In the genomic region with DNA sequence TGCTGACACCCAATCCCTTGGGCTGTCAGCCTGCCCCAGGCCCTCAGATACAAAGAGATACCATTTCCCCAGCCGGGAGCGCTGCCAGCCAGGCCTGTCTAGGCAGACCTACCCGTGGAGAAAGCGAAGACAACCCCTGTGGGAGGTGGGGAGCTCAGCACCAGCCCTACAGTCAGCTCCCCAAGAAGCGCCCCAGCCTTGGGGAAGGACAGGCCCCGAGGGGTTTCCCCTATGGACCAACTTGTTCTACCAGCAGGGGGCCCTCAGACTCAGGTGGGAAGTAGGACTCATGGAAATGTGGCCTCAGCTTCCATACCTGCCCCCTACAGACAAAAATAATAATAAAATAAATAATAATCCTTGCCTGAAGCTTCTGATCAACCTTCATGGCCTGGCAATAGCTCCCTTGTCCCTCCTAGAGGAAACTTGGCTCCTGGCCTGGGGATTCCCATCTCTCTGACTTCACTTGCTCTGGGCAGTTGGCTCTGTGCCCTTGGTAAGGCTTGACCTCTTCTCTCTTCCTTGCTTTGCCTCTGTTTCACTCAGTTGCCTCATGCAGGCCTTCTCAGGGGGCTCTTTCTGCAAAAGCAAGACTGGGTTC, we compare ENCODE assay signal across 8 cellular contexts. TPM values are rescaled to one million over a fixed set of nuclear protein-coding genes. Genes with fewer than 3 reads are reported as not detected.
DNase-seq lines count a peak whose midpoint lies in the region; ATAC-seq, FAIRE-seq and TF ChIP-seq lines count a peak whose summit lies in the region.

No MANE protein-coding gene starts in this region.

- H3K27ac Mint-ChIP-seq in Caco-2 (ENCODE audit: unreplicated experiment) = no peak overlapping the region

- no peaks in the 10 kb centered on the region for H3K27me3 Mint-ChIP-seq in Caco-2 (ENCODE audit: insufficient read depth, unreplicated experiment)

- H3K9me3 ChIP-seq in Caco-2 (no peaks in the 10 kb centered on the region), MM.1S (replicated peaks; ENCODE audit: insufficient read depth, low read length) (no peaks in the 10 kb centered on the region)

- H3K4me2 ChIP-seq in MM.1S (ENCODE audit: low read depth, low read length) = no peak overlapping the region

- H3F3A ChIP-seq in MM.1S (ENCODE audit: insufficient read depth, low read length) = no peaks in the 10 kb centered on the region

- H3K27ac ChIP-seq in MM.1S (ENCODE audit: low read length) (no peak overlapping the region), angular gyrus (ENCODE audit: low read depth, low read length) (peak overlapping the region; percentile 69)

- peaks cover 2% of the 10 kb centered on the region for H3K36me3 ChIP-seq in Caco-2 (ENCODE audit: control insufficient read depth, insufficient read depth, low read length)
- no peaks in the 10 kb centered on the region for H3K36me3 ChIP-seq in MM.1S (replicated peaks; ENCODE audit: insufficient read depth, low read length)

- H3K4me3 ChIP-seq in Caco-2 (ENCODE audit: low read depth, low read length) (no peak overlapping the region), MM.1S (ENCODE audit: low read length) (no peak overlapping the region), skeletal muscle cell (ENCODE audit: low read depth, low read length) (no peak overlapping the region)

- no peak overlapping the region for H2AFZ ChIP-seq in MM.1S (ENCODE audit: low read length)

- no peaks in the 10 kb centered on the region for H3K9me2 ChIP-seq in MM.1S (replicated peaks; ENCODE audit: insufficient read depth, low read length)

- TF ChIP-seq CTCF in Caco-2 (IDR thresholded peaks at IDR 0.05; ENCODE audit: insufficient read depth in 1 of 2, low read depth in 1 of 2, low read length in 1 of 2, severe bottlenecking in 1 of 2, unreplicated experiment in 1 of 2) = peak; percentile 58 to 70
- peak; percentile 33 for TF ChIP-seq CTCF in MM.1S (IDR thresholded peaks at IDR 0.05; ENCODE audit: low read length)

- H3K9me3 Mint-ChIP-seq in Caco-2 (ENCODE audit: unreplicated experiment) = no peaks in the 10 kb centered on the region

- H3K4me3 Mint-ChIP-seq in Caco-2 (ENCODE audit: unreplicated experiment) = no peak overlapping the region

- peaks cover 25% of the 10 kb centered on the region for H3K36me3 Mint-ChIP-seq in Caco-2 (ENCODE audit: insufficient read depth, unreplicated experiment)

- BruUV-seq in Caco-2 (replicated peaks; lab: Mats Ljungman, UMichigan) = no TSS peak

- DNase-seq in Caco-2 (peak; percentile 57 to 60), MM.1S (no peak), left cardiac atrium (peak; percentile 89), skeletal muscle cell (ENCODE audit: low read depth) (peak; percentile 63), urothelium cell line (ENCODE audit: low spot score) (no peak), MV-4-11 (lab: John Stamatoyannopoulos, UW) (no peak), cerebellar nuclear complex (lab: John Stamatoyannopoulos, UW) (no peak)

- no peaks in the 10 kb centered on the region for H3K27me3 ChIP-seq in Caco-2 (replicated peaks; ENCODE audit: control insufficient read depth, insufficient read depth, low read length)
- H3K27me3 ChIP-seq in MM.1S (replicated peaks; ENCODE audit: insufficient read depth, low read length) = no peaks in the 10 kb centered on the region

- no peak overlapping the region for H3K9ac ChIP-seq in MM.1S (ENCODE audit: low read length)

- ATAC-seq in left cardiac atrium = peak; percentile 48 to 50

- no peak for FAIRE-seq in urothelium cell line (lab: Jason Lieb, UNC)

- no peaks in the 10 kb centered on the region for H4K20me1 ChIP-seq in MM.1S (ENCODE audit: insufficient read depth, low read length)

- H3K4me1 ChIP-seq in Caco-2 = peaks cover 6% of the 10 kb centered on the region
- no peaks in the 10 kb centered on the region for H3K4me1 ChIP-seq in MM.1S (ENCODE audit: low read length)

- POLR2A ChIA-PET in Caco-2 (lab: Charles Lee) = no interaction called here

- intact Hi-C loops in Caco-2 (cut with micrococcal nuclease; ENCODE audit: unreplicated experiment) = loop anchor here (1.0 kb wide), 1 partner anchor 14 kb away; no protein-coding TSS in a partner anchor
- intact Hi-C loops in left cardiac atrium (cut with DNase I) = no loop called here

- peaks cover 17% of the 10 kb centered on the region for H3K4me1 Mint-ChIP-seq in Caco-2 (ENCODE audit: low read depth, unreplicated experiment)

- CTCF ChIA-PET in Caco-2 (lab: Charles Lee) = no interaction called here

- peaks cover 31% of the 10 kb centered on the region for H3K79me2 ChIP-seq in MM.1S (ENCODE audit: low read length)

RNA-seq across cellular contexts. Expression of gene SLC35F6, which starts 7.0 kb away (rescaled TPM):
- total RNA-seq in Caco-2 (2022) (44.1 and 45.7 TPM in 2 replicates), left cardiac atrium (10 to 100 TPM; 26.4 to 35.5 TPM)

RNA-seq across cellular contexts. Expression of gene CENPA, which starts 14.8 kb away (rescaled TPM):
- total RNA-seq in Caco-2 (2022) (38.4 and 39.9 TPM in 2 replicates), left cardiac atrium (under 1 TPM in 1 of 2 donors, not detected in 1; 0.38 TPM)

Comparison
In these comparisons a context has a peak if more than half of its experiments do, and no peak if none do; other contexts are left out.
1. DNase-seq: peak in Caco-2 (2 of 2), left cardiac atrium (single experiment) and skeletal muscle cell (single experiment); none in MM.1S (single experiment), urothelium cell line (single experiment), MV-4-11 (single experiment) and cerebellar nuclear complex (0 of 2).
2. RNA of gene CENPA, which starts 14.8 kb away (total RNA-seq): 38.4 to 39.9 TPM in Caco-2; 0.38 TPM in left cardiac atrium; every median in the first group is over 10 times any median in the second.